In the genomic region with DNA sequence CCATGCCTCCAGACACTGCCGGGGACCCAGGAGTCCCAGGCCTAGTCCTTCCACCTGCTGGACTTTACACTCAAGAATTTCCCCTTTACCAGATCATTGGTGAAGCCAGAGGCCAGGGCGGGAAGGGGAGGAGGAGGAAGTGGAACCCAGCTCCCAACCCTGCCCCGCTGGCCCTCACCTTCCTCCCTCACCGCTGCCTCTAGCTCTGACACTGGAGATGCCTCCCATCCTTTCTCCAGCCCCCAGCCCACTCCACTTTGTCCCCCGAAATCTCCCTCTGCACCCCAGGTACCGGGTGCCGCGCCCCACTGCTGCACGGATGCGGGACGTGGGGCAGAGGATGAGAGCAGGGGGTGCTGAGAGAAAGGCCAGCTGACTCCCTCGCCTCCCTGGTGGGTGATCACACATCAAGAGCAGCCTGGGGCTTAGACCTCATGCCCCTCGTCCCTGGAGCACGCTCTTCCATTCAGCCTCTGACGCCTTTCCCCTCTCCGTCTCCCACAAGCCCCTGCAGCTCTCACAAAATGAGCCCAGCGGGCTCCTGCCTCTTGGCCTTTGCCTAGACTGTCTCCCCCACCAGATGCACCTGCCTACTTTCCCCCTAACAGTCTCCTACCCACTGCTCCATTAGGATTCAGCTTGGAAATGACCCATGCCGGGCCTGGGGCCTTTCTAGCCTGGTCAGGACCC, we compare ENCODE assay signal across 12 cellular contexts. TPM values are rescaled to one million over a fixed set of nuclear protein-coding genes. Genes with fewer than 3 reads are reported as not detected.
DNase-seq lines count a peak whose midpoint lies in the region; ATAC-seq, FAIRE-seq and TF ChIP-seq lines count a peak whose summit lies in the region.
"Had no signal": no experiment of that assay in that cellular context is flagged by ENCODE, and none has a peak within 500 bp of the region (broad histone marks: within the 10 kb centered on the region; RNA-seq: fewer than 3 reads in every experiment).

A gene with protein sequence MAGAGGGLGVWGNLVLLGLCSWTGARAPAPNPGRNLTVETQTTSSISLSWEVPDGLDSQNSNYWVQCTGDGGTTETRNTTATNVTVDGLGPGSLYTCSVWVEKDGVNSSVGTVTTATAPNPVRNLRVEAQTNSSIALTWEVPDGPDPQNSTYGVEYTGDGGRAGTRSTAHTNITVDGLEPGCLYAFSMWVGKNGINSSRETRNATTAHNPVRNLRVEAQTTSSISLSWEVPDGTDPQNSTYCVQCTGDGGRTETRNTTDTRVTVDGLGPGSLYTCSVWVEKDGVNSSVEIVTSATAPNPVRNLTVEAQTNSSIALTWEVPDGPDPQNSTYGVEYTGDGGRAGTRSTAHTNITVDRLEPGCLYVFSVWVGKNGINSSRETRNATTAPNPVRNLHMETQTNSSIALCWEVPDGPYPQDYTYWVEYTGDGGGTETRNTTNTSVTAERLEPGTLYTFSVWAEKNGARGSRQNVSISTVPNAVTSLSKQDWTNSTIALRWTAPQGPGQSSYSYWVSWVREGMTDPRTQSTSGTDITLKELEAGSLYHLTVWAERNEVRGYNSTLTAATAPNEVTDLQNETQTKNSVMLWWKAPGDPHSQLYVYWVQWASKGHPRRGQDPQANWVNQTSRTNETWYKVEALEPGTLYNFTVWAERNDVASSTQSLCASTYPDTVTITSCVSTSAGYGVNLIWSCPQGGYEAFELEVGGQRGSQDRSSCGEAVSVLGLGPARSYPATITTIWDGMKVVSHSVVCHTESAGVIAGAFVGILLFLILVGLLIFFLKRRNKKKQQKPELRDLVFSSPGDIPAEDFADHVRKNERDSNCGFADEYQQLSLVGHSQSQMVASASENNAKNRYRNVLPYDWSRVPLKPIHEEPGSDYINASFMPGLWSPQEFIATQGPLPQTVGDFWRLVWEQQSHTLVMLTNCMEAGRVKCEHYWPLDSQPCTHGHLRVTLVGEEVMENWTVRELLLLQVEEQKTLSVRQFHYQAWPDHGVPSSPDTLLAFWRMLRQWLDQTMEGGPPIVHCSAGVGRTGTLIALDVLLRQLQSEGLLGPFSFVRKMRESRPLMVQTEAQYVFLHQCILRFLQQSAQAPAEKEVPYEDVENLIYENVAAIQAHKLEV (minus strand): TSS at position 72 of the 690 bp plus-strand sequence. CDS start 68 bp downstream, at position 4.

- peak within 1 kb of the TSS; percentile 94 for H2AK5ac ChIP-seq in IMR-90 (ENCODE audit: low read depth, low read length)

- DNase-seq in CD8-positive, alpha-beta memory T cell, result no peak
- DNase-seq in IMR-90, result no peak
- DNase-seq in HepG2 (ENCODE audit: low spot score), result no peak
- DNase-seq in activated CD4-positive, alpha-beta T cell treated with anti-CD3 and anti-CD28 coated beads for 4 hours, result no peak
- DNase-seq in vagina (ENCODE audit: extremely low spot score in 2 of 2), result no peak
- no peak for DNase-seq in NCI-H748 (lab: John Stamatoyannopoulos, UW; ENCODE audit: unreplicated experiment)
- DNase-seq: C1 segment of cervical spinal cord, NCI-H1694 had no signal

- H3K36me3 Mint-ChIP-seq in CD8-positive, alpha-beta memory T cell, result peaks cover 0 to 6% (median 0%) of the 10 kb centered on the region in 3 donors

- H4K91ac ChIP-seq in IMR-90 (ENCODE audit: insufficient read depth, low read depth, low read length), result peak within 1 kb of the TSS; percentile 68

- peaks cover 0 to 3% (median 0%) of the 10 kb centered on the region in 3 donors for H3K4me1 Mint-ChIP-seq in CD8-positive, alpha-beta memory T cell

- TF ChIP-seq CTCF in IMR-90 (conservative IDR thresholded peaks at IDR 0.05; ENCODE audit: low read depth, low read length) (no peak), VCaP (conservative IDR thresholded peaks at IDR 0.05) (no peak), HepG2 (CRISPR knock-in tag; IDR thresholded peaks at IDR 0.05) (0 out of 2 replicates have a peak, but pooled peaks have one; percentile 4), vagina (IDR thresholded peaks at IDR 0.05) (no peak)

- POLR2A ChIA-PET in CD8-positive, alpha-beta memory T cell (lab: Charles Lee), result no interaction called here
- POLR2A ChIA-PET in IMR-90 (lab: Charles Lee; ENCODE audit: unreplicated experiment) (no interaction called here), HepG2 (lab: Yijun Ruan, JAX) (interaction anchor here (0.9 to 3.3 kb wide), 19 partner anchors 11 to 344 kb away, joined by 3 to 43 read pairs (median 4); a partner anchor contains a TSS)

- TF ChIP-seq POLR2A in IMR-90 (IDR thresholded peaks at IDR 0.05; ENCODE audit: low read depth, low read length) (no peak), HepG2 (IDR thresholded peaks at IDR 0.05; ENCODE audit: insufficient read depth in 1 of 2, low read depth in 2 of 2, low read length in 2 of 2) (peak in 1 of 2 experiments; percentile 30; a peak in 2 of 4 replicates), vagina (IDR thresholded peaks at IDR 0.05) (no peak)

- H3K4me3 ChIP-seq in CD8-positive, alpha-beta memory T cell (ENCODE audit: low read length), result no peak within 1 kb of the TSS
- H3K4me3 ChIP-seq in IMR-90 (ENCODE audit: insufficient read depth, low read depth, low read length) (no peak within 1 kb of the TSS), HepG2 (replicated peaks in 1 of 3; ENCODE audit: insufficient read depth in 1 of 3, low read depth in 2 of 3, low read length in 3 of 3) (peak within 1 kb of the TSS; percentile 21 to 69 (median 44); a peak in 4 of 6 replicates), vagina (no peak within 1 kb of the TSS)
- H3K4me3 ChIP-seq: lung, thoracic aorta had no signal

- dilution Hi-C loops in IMR-90 (cut with HindIII; ENCODE audit: low sequenced_read_pairs, unreplicated experiment), result no loop called here

- H3K4me2 ChIP-seq in IMR-90 (ENCODE audit: low read depth, low read length) (no peak within 1 kb of the TSS), HepG2 (ENCODE audit: low read depth, low read length) (peak within 1 kb of the TSS; percentile 93)

- H3K36me3 ChIP-seq in CD8-positive, alpha-beta memory T cell (ENCODE audit: insufficient read depth, low read length), result no peaks in the 10 kb centered on the region
- H3K36me3 ChIP-seq in IMR-90 (ENCODE audit: control insufficient read depth, insufficient read depth, low read length) (no peaks in the 10 kb centered on the region), HepG2 (replicated peaks in 1 of 2; ENCODE audit: control insufficient read depth in 1 of 2, insufficient read depth in 2 of 2, low read length in 2 of 2) (peaks cover 3 to 13% of the 10 kb centered on the region in 2 experiments; a peak in 4 of 5 replicates), vagina (no peaks in the 10 kb centered on the region)
- H3K36me3 ChIP-seq: thoracic aorta had no signal

- peaks cover 6 to 12% (median 7%) of the 10 kb centered on the region in 5 donors for H3K9me3 Mint-ChIP-seq in CD8-positive, alpha-beta memory T cell

- no peaks in the 10 kb centered on the region for H3K9me3 ChIP-seq in CD8-positive, alpha-beta memory T cell (ENCODE audit: low read length)
- peaks cover 5% of the 10 kb centered on the region for H3K9me3 ChIP-seq in IMR-90 (ENCODE audit: control insufficient read depth, insufficient read depth, low read length)
- no peaks in the 10 kb centered on the region for H3K9me3 ChIP-seq in HepG2 (ENCODE audit: low read length)
- no peaks in the 10 kb centered on the region for H3K9me3 ChIP-seq in vagina

- peaks cover 13% of the 10 kb centered on the region for H3K79me2 ChIP-seq in HepG2 (ENCODE audit: insufficient read depth, low read length)

- ATAC-seq in IMR-90 (ENCODE audit: low read depth) (no peak; the same call in 1 of the 2 replicates), HepG2 (peak; percentile 50), GM21723 (IDR thresholded peaks at IDR 0.05; ENCODE audit: unreplicated experiment) (no peak)

- H4K20me1 ChIP-seq in IMR-90 (ENCODE audit: insufficient read depth, low read length), result peaks cover 8% of the 10 kb centered on the region
- H4K20me1 ChIP-seq in HepG2 (ENCODE audit: insufficient read depth, low read length), result no peaks in the 10 kb centered on the region

- no peak within 1 kb of the TSS for H3K56ac ChIP-seq in IMR-90 (ENCODE audit: extremely low read depth, insufficient read depth, low read length)

- H3K14ac ChIP-seq in IMR-90 (replicated peaks; ENCODE audit: low read depth, low read length), result 0 out of 2 replicates have a peak within 1 kb of the TSS, but pooled peaks have one; percentile 13

- TF ChIP-seq RAD21 in IMR-90 (IDR thresholded peaks at IDR 0.05; ENCODE audit: low read length) (no peak), HepG2 (CRISPR knock-in tag; IDR thresholded peaks at IDR 0.05) (no peak)

- intact Hi-C loops in IMR-90 (cut with micrococcal nuclease) (no loop called here), HepG2 (cut with micrococcal nuclease; ENCODE audit: unreplicated experiment) (no loop called here), vagina (cut with DNase I) (no loop called here)

- FAIRE-seq in HepG2 (lab: Jason Lieb, UNC), result no peak

- peaks cover 39 to 42% of the 10 kb centered on the region in 2 donors for H3K27me3 Mint-ChIP-seq in CD8-positive, alpha-beta memory T cell

- H2AFZ ChIP-seq in IMR-90 (replicated peaks; ENCODE audit: low read length, poor library complexity) (peak within 1 kb of the TSS; percentile 77), HepG2 (ENCODE audit: low read length) (no peak within 1 kb of the TSS)

- peaks cover 8% of the 10 kb centered on the region; the same call in 1 of the 2 replicates for H3K9me1 ChIP-seq in IMR-90 (ENCODE audit: insufficient read depth, low read length)

- no peaks in the 10 kb centered on the region for H3K79me1 ChIP-seq in IMR-90 (ENCODE audit: low read depth in 1 of 2, low read length in 2 of 2)

- 0 out of 2 replicates have a peak within 1 kb of the TSS, but pooled peaks have one; percentile 67 for H3K23ac ChIP-seq in IMR-90 (ENCODE audit: low read depth, low read length)

- H3K4me1 ChIP-seq in CD8-positive, alpha-beta memory T cell (ENCODE audit: insufficient read depth, low read length), result no peaks in the 10 kb centered on the region
- H3K4me1 ChIP-seq in IMR-90 (ENCODE audit: control insufficient read depth, insufficient read depth, low read length) (peaks cover 21% of the 10 kb centered on the region), HepG2 (ENCODE audit: insufficient read depth, low read length) (peaks cover 68% of the 10 kb centered on the region), vagina (peaks cover 9% of the 10 kb centered on the region)

- H2BK15ac ChIP-seq in IMR-90 (ENCODE audit: low read depth, low read length), result peak within 1 kb of the TSS; percentile 77; the same call in 2 of the 3 replicates

- no peak within 1 kb of the TSS for H3K9ac ChIP-seq in IMR-90 (ENCODE audit: low read depth, low read length)
- peak within 1 kb of the TSS; percentile 84 for H3K9ac ChIP-seq in HepG2 (ENCODE audit: insufficient read depth, low read depth, low read length)

- peak within 1 kb of the TSS; percentile 80 for H2BK5ac ChIP-seq in IMR-90 (ENCODE audit: low read depth, low read length, poor library complexity, severe bottlenecking)

- TF ChIP-seq EP300 in HepG2 (IDR thresholded peaks at IDR 0.05; ENCODE audit: low read depth in 2 of 2, low read length in 2 of 2) (no peak), HepG2 (CRISPR knock-in tag; IDR thresholded peaks at IDR 0.05; ENCODE audit: borderline replicate concordance) (no peak)

- WGBS in IMR-90 (ENCODE audit: extremely low coverage in 2 of 2, insufficient read length in 1 of 2), 2 experiments, result 53% methylated on average over 6 of the region's 18 CpGs; no CpG with 5 or more reads in 1 of the 2 experiments
- WGBS in HepG2 (ENCODE audit: low lambda C conversion rate), result 21% methylated on average over 17 of the region's 18 CpGs

- BruUV-seq in IMR-90 (replicated peaks; lab: Mats Ljungman, UMichigan) (no TSS peak), HepG2 (replicated peaks; lab: Mats Ljungman, UMichigan) (no TSS peak)

- H4K8ac ChIP-seq in IMR-90 (ENCODE audit: low read depth in 2 of 2, low read length in 2 of 2), result peak within 1 kb of the TSS in 1 of 2 experiments; percentile 32; a peak in 1 of 4 replicates

- peak within 1 kb of the TSS; percentile 94 for H2BK20ac ChIP-seq in IMR-90 (ENCODE audit: low read depth, low read length)

- CTCF ChIA-PET in CD8-positive, alpha-beta memory T cell (lab: Charles Lee), result no interaction called here
- CTCF ChIA-PET in IMR-90 (lab: Yijun Ruan, JAX), result no interaction called here
- CTCF ChIA-PET in HepG2 (lab: Yijun Ruan, JAX; ENCODE audit: low intra/inter-chr PET ratio, low total read pairs), result no interaction called here

- peak within 1 kb of the TSS in 1 of 8 donors; percentile 70 for H3K27ac Mint-ChIP-seq in CD8-positive, alpha-beta memory T cell

- H4K5ac ChIP-seq in IMR-90 (ENCODE audit: low read depth, low read length), result peak within 1 kb of the TSS; percentile 6; the same call in 1 of the 2 replicates

- H3K18ac ChIP-seq in IMR-90 (ENCODE audit: low read depth, low read length), result peak within 1 kb of the TSS; percentile 29; the same call in 1 of the 2 replicates

- in situ Hi-C loops in IMR-90 (cut with MboI; ENCODE audit: low sequenced_read_pairs), result no loop called here
- in situ Hi-C loops in HepG2 (cut with HindIII; ENCODE audit: extremely low pct_ligation_motif_present, low pct_unique_long_range_greater_than_20kb), result no loop called here

- H3K4me3 Mint-ChIP-seq in CD8-positive, alpha-beta memory T cell, result no peak within 1 kb of the TSS

- H2AK9ac ChIP-seq in IMR-90 (replicated peaks; ENCODE audit: low read depth, low read length, poor library complexity), result peak within 1 kb of the TSS; percentile 83

- peak within 1 kb of the TSS; percentile 91 for H2BK120ac ChIP-seq in IMR-90 (ENCODE audit: low read depth, low read length)

- H3K27me3 ChIP-seq in CD8-positive, alpha-beta memory T cell (ENCODE audit: insufficient read depth, low read length, poor library complexity, severe bottlenecking), result peaks cover 5% of the 10 kb centered on the region
- H3K27me3 ChIP-seq in IMR-90 (ENCODE audit: control insufficient read depth, insufficient read depth, low read length) (no peaks in the 10 kb centered on the region), HepG2 (ENCODE audit: control insufficient read depth in 1 of 2, insufficient read depth in 2 of 2, low read length in 2 of 2) (no peaks in the 10 kb centered on the region; a peak in 1 of 5 replicates), vagina (no peaks in the 10 kb centered on the region)

- H3K27ac ChIP-seq in CD8-positive, alpha-beta memory T cell (ENCODE audit: low read depth, low read length), result peak within 1 kb of the TSS; percentile 43
- H3K27ac ChIP-seq in IMR-90 (ENCODE audit: insufficient read depth, low read length) (peak within 1 kb of the TSS; percentile 39), VCaP (peak within 1 kb of the TSS; percentile 62), HepG2 (ENCODE audit: extremely low read length, insufficient read depth, low read length) (peak within 1 kb of the TSS; percentile 85), vagina (no peak within 1 kb of the TSS)
- H3K27ac ChIP-seq: thoracic aorta had no signal

- peak within 1 kb of the TSS; percentile 89 for H3K4ac ChIP-seq in IMR-90 (ENCODE audit: low read depth, low read length)

RNA-seq across cellular contexts. Expression of the gene that starts here (rescaled TPM):
- total RNA-seq in CD8-positive, alpha-beta memory T cell, result not detected
- not detected for polyA plus RNA-seq in CD8-positive, alpha-beta memory T cell
- 1.7 and 3.4 TPM in 2 replicates for total RNA-seq in IMR-90 (2012; rRNA removed)
- polyA plus RNA-seq in IMR-90 (2012; rRNA removed), result 1.3 and 1.7 TPM in 2 replicates
- 0.37 and 2.0 TPM in 2 replicates for polyA plus RNA-seq in IMR-90 (2012; cell fraction: cytosol; rRNA removed)
- 2.8 and 3.0 TPM in 2 replicates for polyA plus RNA-seq in IMR-90 (2012; cell fraction: nucleus; rRNA removed; ENCODE audit: low replicate concordance)
- total RNA-seq in HepG2 (2016; rRNA removed; fragmentation: Illumina TruSeq; extraction: Trizol), result 9.9 and 14.7 TPM in 2 replicates
- total RNA-seq in HepG2 (2016; cell fraction: cytosol; rRNA removed; fragmentation: Illumina TruSeq; extraction: Trizol; ENCODE audit: low read depth), result 1.9 and 2.0 TPM in 2 replicates
- 8.4 and 15.2 TPM in 2 replicates for total RNA-seq in HepG2 (2016; cell fraction: insoluble cytoplasmic fraction; rRNA removed; fragmentation: Illumina TruSeq; extraction: Trizol)
- 5.0 and 5.3 TPM in 2 replicates for total RNA-seq in HepG2 (2016; cell fraction: membrane; rRNA removed; fragmentation: Illumina TruSeq; extraction: Trizol)
- total RNA-seq in HepG2 (2016; cell fraction: nucleus; rRNA removed; fragmentation: Illumina TruSeq; extraction: Trizol), result 13.3 and 16.9 TPM in 2 replicates
- 125 and 166 TPM in 2 replicates for polyA plus RNA-seq in HepG2 (2011; rRNA removed)
- 78.8 and 83.6 TPM in 2 replicates for polyA plus RNA-seq in HepG2 (2011; cell fraction: cytosol; rRNA removed)
- polyA plus RNA-seq in HepG2 (2011; cell fraction: nucleus; rRNA removed), result 220 and 225 TPM in 2 replicates
- 52.4 and 60.5 TPM in 2 replicates for polyA plus RNA-seq in HepG2 (2012)
- 0.66 and 0.80 TPM in 2 replicates for polyA plus RNA-seq in HepG2 (2016; cell fraction: cytosol; fragmentation: Illumina TruSeq; extraction: Trizol; ENCODE audit: low read depth)
- 5.8 and 6.3 TPM in 2 replicates for polyA plus RNA-seq in HepG2 (2016; cell fraction: insoluble cytoplasmic fraction; fragmentation: Illumina TruSeq; extraction: Trizol; ENCODE audit: low read depth)
- polyA plus RNA-seq in HepG2 (2016; cell fraction: membrane; fragmentation: Illumina TruSeq; extraction: Trizol; ENCODE audit: low read depth), result 1.2 and 2.2 TPM in 2 replicates
- 19.3 and 22.0 TPM in 2 replicates for polyA plus RNA-seq in HepG2 (2016; cell fraction: nucleus; fragmentation: Illumina TruSeq; extraction: Trizol; ENCODE audit: insufficient read depth, low read depth)
- 4.3 and 150 TPM in 2 replicates for polyA minus RNA-seq in HepG2 (2011; rRNA and poly(A)+ RNA removed; ENCODE audit: low replicate concordance)
- polyA minus RNA-seq in HepG2 (2011; cell fraction: cytosol; rRNA and poly(A)+ RNA removed), result 36.0 and 38.7 TPM in 2 replicates
- 84.6 and 100 TPM in 2 replicates for polyA minus RNA-seq in HepG2 (2011; cell fraction: nucleus; rRNA and poly(A)+ RNA removed)
- 4.4 TPM for total RNA-seq in vagina

Comparison
In these comparisons a context has a peak if more than half of its experiments do, and no peak if none do; other contexts are left out.
1. H3K4me3 ChIP-seq: peak in HepG2 (3 of 3); none in CD8-positive, alpha-beta memory T cell (single experiment), IMR-90 (single experiment) and vagina (0 of 2).